14 cellular contexts compared by ENCODE assay signal in the genomic region with DNA sequence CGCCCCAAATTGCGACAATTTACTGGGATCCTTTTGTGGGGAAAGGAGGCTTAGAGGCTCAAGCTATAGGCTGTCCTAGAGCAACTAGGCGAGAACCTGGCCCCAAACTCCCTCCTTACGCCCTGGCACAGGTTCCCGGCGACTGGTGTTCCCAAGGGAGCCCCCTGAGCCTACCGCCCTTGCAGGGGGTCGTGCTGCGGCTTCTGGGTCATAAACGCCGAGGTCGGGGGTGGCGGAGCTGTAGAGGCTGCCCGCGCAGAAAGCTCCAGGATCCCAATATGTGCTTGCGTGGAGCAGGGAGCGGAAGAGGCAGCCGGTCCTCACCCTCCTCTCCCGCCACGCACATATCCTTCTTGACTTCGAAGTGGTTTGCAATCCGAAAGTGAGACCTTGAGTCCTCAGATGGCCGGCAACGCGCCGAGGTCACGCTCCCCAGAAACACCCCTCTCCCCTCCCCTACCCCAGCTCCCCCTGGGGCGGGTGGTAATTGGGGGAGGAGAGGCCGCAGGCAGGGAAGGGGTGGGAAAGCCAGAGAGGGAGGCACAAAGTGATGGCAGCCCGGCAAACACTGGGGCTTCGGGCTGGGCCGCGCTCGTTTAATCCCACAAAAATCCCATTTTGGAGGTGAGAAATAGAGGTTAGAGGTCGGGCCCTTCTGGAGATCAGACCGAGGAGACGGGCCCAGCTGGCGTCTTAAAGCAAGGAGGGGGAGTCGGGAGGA. TPM values are rescaled to one million over a fixed set of nuclear protein-coding genes. Genes with fewer than 3 reads are reported as not detected.
DNase-seq lines count a peak whose midpoint lies in the region; ATAC-seq and TF ChIP-seq lines count a peak whose summit lies in the region.
"Had no signal": no experiment of that assay in that cellular context is flagged by ENCODE, and none has a peak within 500 bp of the region (broad histone marks: within the 10 kb centered on the region; RNA-seq: fewer than 3 reads in every experiment).

No MANE protein-coding gene starts in this region.

- no peak overlapping the region for H3K27ac Mint-ChIP-seq in effector memory CD8-positive, alpha-beta T cell
- H3K27ac Mint-ChIP-seq in naive thymus-derived CD8-positive, alpha-beta T cell = no peak overlapping the region
- H3K27ac Mint-ChIP-seq: activated CD8-positive, alpha-beta T cell treated with anti-CD3 and anti-CD28 coated beads, Interleukin-2, amount 10 ng/mL, durations not matched to agents 7 days and 5 days had no signal

- DNase-seq in GM13976 (ENCODE audit: low spot score) (peak; percentile 44), NCI-H2107 (lab: John Stamatoyannopoulos, UW) (no peak), gastrocnemius medialis (no peak)
- DNase-seq in effector memory CD8-positive, alpha-beta T cell = no peak
- DNase-seq in naive thymus-derived CD8-positive, alpha-beta T cell = no peak
- DNase-seq: activated CD8-positive, alpha-beta T cell treated with anti-CD3 and anti-CD28 coated beads, Interleukin-2, amount 10 ng/mL, durations not matched to agents 7 days and 5 days; activated naive CD4-positive, alpha-beta T cell treated with anti-CD3 and anti-CD28 coated beads, Interleukin-2, amount 50 U/mL, for 16 hours; EL; T-helper 2 cell had no signal

- no peaks in the 10 kb centered on the region for H3K36me3 ChIP-seq in ACC112 (ENCODE audit: insufficient read depth, low read length)
- no peaks in the 10 kb centered on the region for H3K36me3 ChIP-seq in gastrocnemius medialis
- H3K36me3 ChIP-seq: HAP-1, Peyer's patch had no signal

- H3K27me3 ChIP-seq in ACC112 (ENCODE audit: insufficient read depth, low read length) (peaks cover 100% of the 10 kb centered on the region), gastrocnemius medialis (peaks cover 33 to 100% (median 97%) of the 10 kb centered on the region in 3 donors)

- no peak for ATAC-seq in effector memory CD8-positive, alpha-beta T cell (replicated peaks)
- ATAC-seq in naive thymus-derived CD8-positive, alpha-beta T cell = no peak
- ATAC-seq in HG03378 (IDR thresholded peaks at IDR 0.05; ENCODE audit: unreplicated experiment) (no peak), HG02642 (IDR thresholded peaks at IDR 0.05; ENCODE audit: poor library complexity, unreplicated experiment) (no peak), gastrocnemius medialis (no peak)
- ATAC-seq: activated CD8-positive, alpha-beta T cell treated with anti-CD3 and anti-CD28 coated beads, Interleukin-2, amount 10 ng/mL, durations not matched to agents 7 days and 5 days had no signal

- peaks cover 11% of the 10 kb centered on the region for H3K4me1 ChIP-seq in ACC112 (ENCODE audit: control insufficient read depth, insufficient read depth, low read length, unreplicated experiment)
- peaks cover 25 to 26% of the 10 kb centered on the region in 2 donors for H3K4me1 ChIP-seq in gastrocnemius medialis
- H3K4me1 ChIP-seq: HAP-1 had no signal

- H3K4me3 ChIP-seq in ACC112 (ENCODE audit: low read depth, low read length) = peak overlapping the region; percentile 63
- H3K4me3 ChIP-seq in gastrocnemius medialis = no peak overlapping the region
- H3K4me3 ChIP-seq: HAP-1, Peyer's patch had no signal

- peak overlapping the region; percentile 9 to 21 for H3K4me3 Mint-ChIP-seq in effector memory CD8-positive, alpha-beta T cell
- peak overlapping the region in 7 of 10 donors; percentile 18 to 78 (median 49) for H3K4me3 Mint-ChIP-seq in naive thymus-derived CD8-positive, alpha-beta T cell
- H3K4me3 Mint-ChIP-seq: activated CD8-positive, alpha-beta T cell treated with anti-CD3 and anti-CD28 coated beads, Interleukin-2, amount 10 ng/mL, durations not matched to agents 7 days and 5 days had no signal

- in situ Hi-C loops in GM13976 (cut with MboI; ENCODE audit: low sequenced_read_pairs, unreplicated experiment) (no loop called here), gastrocnemius medialis (cut with MboI; ENCODE audit: low sequenced_read_pairs in 4 of 4) (no loop called here)

- H3K9me3 Mint-ChIP-seq in effector memory CD8-positive, alpha-beta T cell = no peaks in the 10 kb centered on the region
- H3K9me3 Mint-ChIP-seq in naive thymus-derived CD8-positive, alpha-beta T cell = peaks cover 0 to 3% (median 0%) of the 10 kb centered on the region in 9 donors

- H3K79me2 ChIP-seq in ACC112 (ENCODE audit: control insufficient read depth, insufficient read depth, low read length, unreplicated experiment) = no peaks in the 10 kb centered on the region

- H3K27ac ChIP-seq in ACC112 (ENCODE audit: low read depth, low read length) (no peak overlapping the region), gastrocnemius medialis (no peak overlapping the region)
- H3K27ac ChIP-seq: Peyer's patch had no signal

- TF ChIP-seq CTCF in GM13976 (IDR thresholded peaks at IDR 0.05; ENCODE audit: borderline replicate concordance, control extremely low read depth, extremely low read depth, insufficient read depth, missing control alignments) (no peak), gastrocnemius medialis (IDR thresholded peaks at IDR 0.05 in 4 of 5, conservative IDR thresholded peaks at IDR 0.05 in 1 of 5) (no peak)

- H2AFZ ChIP-seq in ACC112 (ENCODE audit: low read length, unreplicated experiment) = no peak overlapping the region

- POLR2A ChIA-PET in naive thymus-derived CD8-positive, alpha-beta T cell (lab: Charles Lee) = no interaction called here

- intact Hi-C loops in gastrocnemius medialis (cut with DNase I; ENCODE audit: low total_unique reads) = no loop called here

- no peaks in the 10 kb centered on the region for H3K9me3 ChIP-seq in gastrocnemius medialis
- H3K9me3 ChIP-seq: Peyer's patch had no signal

- H3K4me1 Mint-ChIP-seq in effector memory CD8-positive, alpha-beta T cell (ENCODE audit: low read depth in 2 of 2) = peaks cover 21 to 36% of the 10 kb centered on the region in 2 donors
- H3K4me1 Mint-ChIP-seq in naive thymus-derived CD8-positive, alpha-beta T cell = peaks cover 35 to 79% (median 55%) of the 10 kb centered on the region in 4 donors

- H3K27me3 Mint-ChIP-seq in effector memory CD8-positive, alpha-beta T cell = peaks cover 72 to 100% of the 10 kb centered on the region in 2 donors
- H3K27me3 Mint-ChIP-seq in naive thymus-derived CD8-positive, alpha-beta T cell = peaks cover 46 to 97% (median 77%) of the 10 kb centered on the region in 5 donors

- TF ChIP-seq POLR2A in gastrocnemius medialis (IDR thresholded peaks at IDR 0.05) = no peak

- no peaks in the 10 kb centered on the region for H3K36me3 Mint-ChIP-seq in effector memory CD8-positive, alpha-beta T cell (ENCODE audit: insufficient read depth)
- peaks cover 0 to 21% (median 0%) of the 10 kb centered on the region in 3 donors for H3K36me3 Mint-ChIP-seq in naive thymus-derived CD8-positive, alpha-beta T cell

RNA-seq across cellular contexts. Expression of gene SIM2, which starts 6.2 kb away (rescaled TPM):
- total RNA-seq in naive thymus-derived CD8-positive, alpha-beta T cell = not detected
- under 1 TPM in 2 of 3 donors, not detected in 1; 0.03 to 0.04 TPM for polyA plus RNA-seq in naive thymus-derived CD8-positive, alpha-beta T cell
- total RNA-seq in gastrocnemius medialis = 1 to 10 TPM in 3 of 4 donors, under 1 TPM in 1; 1.00 to 9.3 (median 4.1) TPM
- total RNA-seq: activated CD8-positive, alpha-beta T cell treated with anti-CD3 and anti-CD28 coated beads, Interleukin-2, amount 10 ng/mL, durations not matched to agents 7 days and 5 days; Peyer's patch had no signal
